ENCODE assay signal across 19 cellular contexts in the genomic region with DNA sequence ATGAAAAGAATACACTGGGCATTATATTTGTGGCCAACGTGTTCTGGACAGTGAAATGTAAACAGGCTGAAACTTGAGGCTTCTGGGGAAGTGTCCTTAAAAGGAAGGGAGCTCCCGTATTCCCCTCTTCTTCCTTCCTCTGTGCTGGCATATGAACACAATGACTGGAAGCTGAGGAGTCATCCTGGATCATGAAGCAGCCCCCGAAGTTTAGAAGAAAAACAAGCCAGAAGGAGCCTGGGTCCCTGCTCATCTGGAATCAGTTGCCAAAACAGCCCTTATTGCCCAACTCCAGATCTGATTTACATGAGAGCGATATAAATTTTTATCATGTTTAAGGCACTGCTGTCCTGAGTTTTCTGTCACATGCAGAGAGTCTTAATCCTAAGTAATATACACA.
A peak's percentile ranks its signal among the peaks of the same experiment; 100 is the strongest.
DNase-seq lines count a peak whose midpoint lies in the region; ATAC-seq and TF ChIP-seq lines count a peak whose summit lies in the region.
"Had no signal": no experiment of that assay in that cellular context is flagged by ENCODE, and none has a peak within 500 bp of the region (broad histone marks: within the 10 kb centered on the region; RNA-seq: fewer than 3 reads in every experiment).

No MANE protein-coding gene starts in this region.

- H3K36me3 ChIP-seq in suprapubic skin = no peaks in the 10 kb centered on the region
- H3K36me3 ChIP-seq in tibial nerve = no peaks in the 10 kb centered on the region

- DNase-seq in EH (ENCODE audit: low read depth) = peak; percentile 18
- peak; percentile 36 to 42 for DNase-seq in cardiac fibroblast (ENCODE audit: low read depth in 2 of 2)
- peak; percentile 71 for DNase-seq in fibroblast of pulmonary artery (ENCODE audit: low read depth)
- peak; percentile 72 for DNase-seq in pulmonary artery endothelial cell (ENCODE audit: low read depth, low spot score)
- no peak for DNase-seq in suprapubic skin (ENCODE audit: low spot score in 2 of 2)
- DNase-seq in left cardiac atrium = no peak
- DNase-seq in tibial nerve (ENCODE audit: low spot score in 2 of 2) = no peak
- no peak for DNase-seq in GOT3 (lab: John Stamatoyannopoulos, UW)
- DNase-seq: C1 segment of cervical spinal cord, Kasumi-1, MM.1S, NCI-H1092, NCI-H1436 treated with DMSO at 0.1 percent for 48 hours, NCI-H2029, NCI-H345, NCI-H524 treated with DMSO at 0.1 percent for 48 hours, PC-3, RPMI8226, SIG-M5 had no signal

- TF ChIP-seq CTCF in cardiac fibroblast (IDR thresholded peaks at IDR 0.05; ENCODE audit: low read depth, low read length) (no peak), fibroblast of pulmonary artery (IDR thresholded peaks at IDR 0.05; ENCODE audit: low read length, missing control alignments) (no peak), suprapubic skin (IDR thresholded peaks at IDR 0.05) (no peak), tibial nerve (IDR thresholded peaks at IDR 0.05) (no peak)

- TF ChIP-seq EP300 in suprapubic skin (IDR thresholded peaks at IDR 0.05) (no peak), tibial nerve (IDR thresholded peaks at IDR 0.05) (no peak)

- no peaks in the 10 kb centered on the region for H3K27me3 ChIP-seq in suprapubic skin
- no peaks in the 10 kb centered on the region for H3K27me3 ChIP-seq in tibial nerve

- WGBS in suprapubic skin = 51% methylated on average over 4 of the region's 4 CpGs
- 45 to 55% methylated on average over 4 of the region's 4 CpGs for WGBS in tibial nerve, 2 donors

- no peak for ATAC-seq in left cardiac atrium
- ATAC-seq: PC-3 had no signal

- H3K27ac ChIP-seq in suprapubic skin = no peak overlapping the region
- H3K27ac ChIP-seq in tibial nerve = no peak overlapping the region

- TF ChIP-seq POLR2A in suprapubic skin (IDR thresholded peaks at IDR 0.05) (no peak), tibial nerve (IDR thresholded peaks at IDR 0.05) (no peak)

- H3K4me3 ChIP-seq in cardiac fibroblast (replicated peaks in 1 of 2; ENCODE audit: low read depth in 2 of 2, low read length in 2 of 2) (no peak overlapping the region), fibroblast of pulmonary artery (replicated peaks; ENCODE audit: low read depth, low read length) (no peak overlapping the region), suprapubic skin (no peak overlapping the region), tibial nerve (no peak overlapping the region)

- H3K9me3 ChIP-seq in suprapubic skin (no peaks in the 10 kb centered on the region), tibial nerve (no peaks in the 10 kb centered on the region)

- intact Hi-C loops in left cardiac atrium (cut with DNase I) = no loop called here

- H3K4me1 ChIP-seq in suprapubic skin (no peaks in the 10 kb centered on the region), tibial nerve (no peaks in the 10 kb centered on the region)

Comparison
In these comparisons a context has a peak if more than half of its experiments do, and no peak if none do; other contexts are left out.
1. DNase-seq: peak in EH (single experiment), cardiac fibroblast (2 of 2), fibroblast of pulmonary artery (single experiment) and pulmonary artery endothelial cell (single experiment); none in suprapubic skin (0 of 2), left cardiac atrium (single experiment), tibial nerve (0 of 2) and GOT3 (single experiment).